In genomic region chr10:54594289-54594688, GRCh38 we compare ENCODE assay signal across 26 cellular contexts.
"Had no signal": no experiment of that assay in that cellular context is flagged by ENCODE, and none has a peak within 500 bp of the region (broad histone marks: within the 10 kb centered on the region; RNA-seq: fewer than 3 reads in every experiment).

No MANE protein-coding gene starts in this region.

- H3K27me3 ChIP-seq: ovary, right lobe of liver, sigmoid colon, stomach, thyroid gland, tibial nerve, upper lobe of left lung, vagina had no signal

- H3K4me1 ChIP-seq: parathyroid adenoma, prostate gland, right lobe of liver, sigmoid colon, stomach, thyroid gland, tibial nerve, upper lobe of left lung, vagina had no signal

- H3K4me3 ChIP-seq: ovary, prostate gland, right lobe of liver, sigmoid colon, stomach, thoracic aorta, thyroid gland, tibial nerve, upper lobe of left lung, vagina had no signal

- H3K27ac ChIP-seq: ovary, parathyroid adenoma, prostate gland, right lobe of liver, sigmoid colon, stomach, thoracic aorta, thyroid gland, tibial nerve, upper lobe of left lung, vagina had no signal

- H3K9ac ChIP-seq: parathyroid adenoma had no signal

- H3K36me3 ChIP-seq: ovary, prostate gland, right lobe of liver, sigmoid colon, stomach, thoracic aorta, thyroid gland, tibial nerve, upper lobe of left lung, vagina had no signal

- DNase-seq: naive B cell; naive thymus-derived CD8-positive, alpha-beta T cell; nephron progenitor cell; occipital lobe; ovary; right lobe of liver; sigmoid colon; small intestine; stimulated activated CD4-positive, alpha-beta T cell treated with anti-CD3 and anti-CD28 coated beads, Interleukin-12 subunit alpha, Interleukin-12 subunit beta, amount 100 ng/mL, for 4 hours; stimulated activated CD4-positive, alpha-beta T cell treated with anti-CD3 and anti-CD28 coated beads, Interleukin-2, amount 100 ng/mL, for 24 hours; stimulated activated CD4-positive, alpha-beta T cell treated with anti-CD3 and anti-CD28 coated beads, Interleukin-2, amount 100 ng/mL, for 48 hours; stimulated activated CD4-positive, alpha-beta T cell treated with anti-CD3 and anti-CD28 coated beads, Interleukin-4, amount 100 ng/mL, for 24 hours; stimulated activated naive B cell treated with anti-CD40 and anti-IgM and Interleukin-4, amounts not matched to agents 10 μg/mL and 1 μg/mL and 100 μg/mL, for 72 hours; stimulated activated naive CD4-positive, alpha-beta T cell treated with Interleukin-2 at 50 U/mL for 16 hours; stomach; thyroid gland; trophoblast cell had no signal

- H3K9me3 ChIP-seq: ovary, prostate gland, right lobe of liver, sigmoid colon, thoracic aorta, thyroid gland, tibial nerve, upper lobe of left lung, vagina had no signal

- ATAC-seq: naive thymus-derived CD8-positive, alpha-beta T cell; natural killer cell treated with Interleukin-12 subunit alpha and Interleukin-12 subunit beta and Interleukin-15 and Interleukin-18, amount 100 ng/mL, for 72 hours; right cardiac atrium; stimulated activated effector memory CD8-positive, alpha-beta T cell treated with anti-CD3 and anti-CD28 coated beads, Interleukin-12 subunit alpha, Interleukin-12 subunit beta, amount 100 ng/mL, for 72 hours had no signal

- FAIRE-seq: small intestine had no signal
